In the genomic region with DNA sequence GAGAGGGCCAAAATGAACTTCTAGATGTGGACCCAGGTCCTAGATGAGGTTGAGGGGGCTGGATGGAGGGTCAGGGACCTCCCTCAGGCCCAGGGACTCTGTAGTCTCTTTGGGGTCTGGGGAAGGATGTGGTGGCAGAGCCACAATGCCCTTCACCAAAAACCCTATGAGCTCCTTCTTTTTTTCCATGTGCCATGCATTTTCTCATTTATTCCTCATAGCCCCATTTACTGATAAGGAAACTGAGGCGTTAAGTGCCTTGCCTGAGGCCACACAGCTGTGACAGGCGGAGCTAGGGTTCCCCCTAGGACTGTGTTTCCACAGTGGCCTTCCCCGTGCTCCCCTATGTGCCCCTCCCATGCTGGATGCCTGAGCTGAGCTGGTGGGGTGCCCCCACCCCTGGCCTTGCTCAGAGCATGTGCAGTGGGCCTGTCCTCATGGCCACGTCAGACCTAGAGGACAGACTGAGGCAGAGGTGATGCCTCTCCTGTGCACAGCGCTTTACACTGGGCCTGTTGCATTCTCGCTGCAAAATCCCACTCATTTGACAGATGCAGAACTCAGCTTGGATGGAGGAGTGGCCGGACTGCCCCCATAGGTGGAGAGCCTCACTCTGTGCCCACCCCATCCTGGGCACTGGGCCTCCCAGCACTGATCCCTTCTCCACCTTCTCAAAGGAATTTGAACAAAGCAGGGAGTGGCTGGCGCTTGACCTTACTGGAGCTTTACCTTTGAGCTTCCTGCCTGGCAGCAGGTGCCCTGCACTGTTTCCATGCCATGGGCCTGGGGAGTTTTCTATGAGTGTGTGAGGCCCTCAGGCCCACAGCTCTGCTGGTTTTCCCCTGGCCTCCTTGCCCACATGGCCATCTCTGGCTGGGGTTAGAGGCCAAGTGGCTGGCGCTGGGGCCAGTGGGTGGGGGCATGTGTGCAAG, we compare ENCODE assay signal across 1 cellular context.
TF ChIP-seq lines count a peak whose summit lies in the region.

No MANE protein-coding gene starts in this region.

TF ChIP-seq in SK-N-SH, 30 proteins besides CTCF, POLR2A, EP300 and RAD21 (continued from another document):
- no peak for TF ChIP-seq MAX (IDR thresholded peaks at IDR 0.05; ENCODE audit: low read depth)
TF ChIP-seq in SK-N-SH: peak in this region for 0.
